8 cellular contexts compared by ENCODE assay signal in the genomic region with DNA sequence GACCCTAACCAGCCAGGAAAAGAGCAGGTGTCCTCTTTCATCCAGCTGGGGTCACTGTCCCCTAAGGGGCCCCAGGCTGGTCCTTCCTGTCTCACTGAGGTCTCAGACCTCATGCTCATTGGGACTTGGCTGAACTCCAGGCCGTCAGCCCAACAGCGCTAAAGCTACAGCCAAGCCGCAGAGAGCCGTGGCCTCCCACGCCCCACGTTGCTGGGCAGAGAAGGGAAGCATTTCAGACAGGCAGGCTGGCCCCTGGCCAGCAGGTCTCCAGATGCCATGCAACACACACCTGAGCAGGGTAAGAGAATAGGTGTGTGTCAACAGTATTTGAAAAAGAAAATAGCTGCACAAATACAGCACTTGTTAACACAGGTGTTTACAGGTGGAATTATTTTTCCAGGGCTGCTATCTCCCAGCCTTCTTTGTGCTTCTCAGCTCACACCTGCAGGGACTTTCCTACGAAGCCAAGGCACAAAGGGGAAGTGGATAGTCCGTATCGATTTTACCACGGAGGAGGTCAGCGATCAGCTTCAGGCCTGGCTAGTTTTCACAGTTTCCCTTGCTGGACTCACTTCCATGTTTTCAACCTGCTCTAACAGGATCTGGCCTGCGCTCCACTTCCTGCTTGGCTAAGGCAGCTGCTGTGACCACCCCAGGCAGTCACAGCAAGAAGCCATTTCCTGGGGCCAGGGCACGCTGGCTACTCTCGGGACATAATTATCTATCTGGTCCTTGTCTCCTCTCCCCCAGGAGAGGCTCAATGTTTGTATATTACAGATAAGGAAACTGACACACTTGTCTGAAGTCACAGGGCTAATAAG.
DNase-seq lines count a peak whose midpoint lies in the region; ATAC-seq and TF ChIP-seq lines count a peak whose summit lies in the region.

No MANE protein-coding gene starts in this region.

- no peak for ATAC-seq in DND-41 (ENCODE audit: insufficient read depth, low read depth)
- peak; percentile 61 for ATAC-seq in GM21360 (IDR thresholded peaks at IDR 0.05; ENCODE audit: unreplicated experiment)
- ATAC-seq in HG03521 (IDR thresholded peaks at IDR 0.05; ENCODE audit: unreplicated experiment), result peak; percentile 69

- no peaks in the 10 kb centered on the region for H3K79me1 ChIP-seq in mesendoderm (ENCODE audit: low read length)

- H3K18ac ChIP-seq in mesendoderm (ENCODE audit: low read length), result no peak overlapping the region

- no peak overlapping the region for H3K4ac ChIP-seq in mesendoderm (ENCODE audit: low read depth, low read length)

- H3K79me2 ChIP-seq in DND-41 (ENCODE audit: insufficient read depth, low read length) (no peaks in the 10 kb centered on the region), mesendoderm (ENCODE audit: control insufficient read depth, insufficient read depth, low read length) (no peaks in the 10 kb centered on the region)

- H3K23ac ChIP-seq in mesendoderm (ENCODE audit: low read length), result no peak overlapping the region

- no peak overlapping the region for H3K56ac ChIP-seq in mesendoderm (ENCODE audit: low read length)

- H3K4me2 ChIP-seq in DND-41 (ENCODE audit: insufficient read depth, low read length) (no peak overlapping the region), mesendoderm (ENCODE audit: low read length) (no peak overlapping the region)

- no peak overlapping the region for H2BK15ac ChIP-seq in mesendoderm (replicated peaks; ENCODE audit: low read depth)

- H2AK5ac ChIP-seq in mesendoderm (ENCODE audit: low read length), result no peak overlapping the region

- H3K4me3 ChIP-seq in DND-41 (ENCODE audit: low read depth in 1 of 2, low read length in 2 of 2) (no peak overlapping the region), colonic mucosa (no peak overlapping the region), mesendoderm (ENCODE audit: low read length) (no peak overlapping the region)

- H3K36me3 ChIP-seq in DND-41 (ENCODE audit: insufficient read depth, low read length) (no peaks in the 10 kb centered on the region), colonic mucosa (no peaks in the 10 kb centered on the region), mesendoderm (ENCODE audit: control insufficient read depth, insufficient read depth, low read length) (no peaks in the 10 kb centered on the region)

- TF ChIP-seq CTCF in DND-41 (IDR thresholded peaks at IDR 0.05; ENCODE audit: borderline replicate concordance, extremely low read depth, low read length, poor library complexity, severe bottlenecking) (no peak), colonic mucosa (IDR thresholded peaks at IDR 0.05) (no peak)

- H3K4me1 ChIP-seq in DND-41 (ENCODE audit: insufficient read depth, low read length) (peaks cover 60% of the 10 kb centered on the region), colonic mucosa (peaks cover 15% of the 10 kb centered on the region), mesendoderm (ENCODE audit: control insufficient read depth, low read depth, low read length) (peaks cover 4% of the 10 kb centered on the region)

- H3K27ac ChIP-seq in DND-41 (ENCODE audit: low read length), result peak overlapping the region; percentile 53
- H3K27ac ChIP-seq in colonic mucosa, result peak overlapping the region; percentile 84
- no peak overlapping the region for H3K27ac ChIP-seq in mesendoderm (ENCODE audit: low read depth, low read length)

- DNase-seq in DND-41 (no peak), NOMO-1 (lab: John Stamatoyannopoulos, UW; ENCODE audit: unreplicated experiment in 2 of 2) (peak; percentile 55 to 66), colonic mucosa (peak; percentile 89), mesendoderm (peak; percentile 73), NCI-H1694 (lab: John Stamatoyannopoulos, UW) (no peak), SW 1271 (lab: John Stamatoyannopoulos, UW) (no peak)

- no peak overlapping the region for H4K5ac ChIP-seq in mesendoderm (ENCODE audit: low read length)

- H4K8ac ChIP-seq in mesendoderm (ENCODE audit: low read depth, low read length), result no peak overlapping the region

- WGBS in mesendoderm (ENCODE audit: extremely low coverage, insufficient coverage, low lambda C conversion rate), result no CpG with 5 or more reads among the region's 14 CpGs

- intact Hi-C loops in colonic mucosa (cut with DNase I), result no loop called here

- H3K27me3 ChIP-seq in DND-41 (ENCODE audit: insufficient read depth, low read length, poor library complexity) (no peaks in the 10 kb centered on the region), colonic mucosa (no peaks in the 10 kb centered on the region), mesendoderm (ENCODE audit: insufficient read depth, low read length, poor library complexity) (no peaks in the 10 kb centered on the region)

- no peaks in the 10 kb centered on the region for H4K20me1 ChIP-seq in DND-41 (ENCODE audit: insufficient read depth, low read length)

- H2BK120ac ChIP-seq in mesendoderm (ENCODE audit: low read depth, low read length), result no peak overlapping the region

- no peak overlapping the region for H2AFZ ChIP-seq in DND-41 (ENCODE audit: low read depth, low read length)

- H3K9me3 ChIP-seq in DND-41 (ENCODE audit: insufficient read depth, low read length, severe bottlenecking) (peaks cover 7% of the 10 kb centered on the region), colonic mucosa (no peaks in the 10 kb centered on the region)

- H3K9ac ChIP-seq in DND-41 (ENCODE audit: low read depth, low read length) (no peak overlapping the region), colonic mucosa (ENCODE audit: low read depth in 2 of 2, low read length in 2 of 2) (peak overlapping the region in 1 of 2 donors; percentile 65), mesendoderm (ENCODE audit: low read length) (no peak overlapping the region)

- no peak overlapping the region for H2BK5ac ChIP-seq in mesendoderm (ENCODE audit: low read length)

Comparison
In these comparisons a context has a peak if more than half of its experiments do, and no peak if none do; other contexts are left out.
1. DNase-seq: peak in NOMO-1 (2 of 2), colonic mucosa (single experiment) and mesendoderm (single experiment); none in DND-41 (single experiment), NCI-H1694 (single experiment) and SW 1271 (0 of 2).